In genomic region chr2:74301262-74301661, GRCh38 we compare ENCODE assay signal across 24 cellular contexts.
"Had no signal": no experiment of that assay in that cellular context is flagged by ENCODE, and none has a peak within 500 bp of the region (broad histone marks: within the 10 kb centered on the region; RNA-seq: fewer than 3 reads in every experiment).

No MANE protein-coding gene starts in this region.

- H3K4me3 ChIP-seq: MG63 had no signal

- H3K27me3 ChIP-seq: MG63 had no signal

- H3K36me3 ChIP-seq: MG63 had no signal

- DNase-seq: IMR-90; Karpas-422; KG1; MG63; NCI-H1092; NCI-H1105 treated with DMSO at 0.1 percent for 48 hours; NCI-H1417 treated with DMSO at 0.1 percent for 48 hours; NCI-H1694; NCI-H187 treated with DMSO at 0.1 percent for 48 hours; NCI-H2029 treated with DMSO at 0.1 percent for 48 hours; NCI-H2171 treated with DMSO at 0.1 percent for 48 hours; NCI-H345; NCI-H446 treated with DMSO at 0.1 percent for 48 hours; NCI-H510A treated with DMSO at 0.1 percent for 48 hours; NCI-H526; NCI-H748 treated with DMSO at 0.1 percent for 48 hours; NK-92 treated with Interleukin-12 subunit alpha and Interleukin-12 subunit beta, amount 100 ng/mL, for 24 hours; PC-3; SHP77; SK-N-SH; SW 1271 had no signal

- H3K9ac ChIP-seq: SK-N-SH had no signal

- H3K27ac ChIP-seq: RWPE1 had no signal

- H3K9me3 ChIP-seq: MG63, SK-N-SH had no signal

- H3K4me2 ChIP-seq: SK-N-SH had no signal

- ATAC-seq: HepG2, Panc1, PC-3 had no signal
